Comparison of ENCODE assay signal across 21 cellular contexts in the genomic region with DNA sequence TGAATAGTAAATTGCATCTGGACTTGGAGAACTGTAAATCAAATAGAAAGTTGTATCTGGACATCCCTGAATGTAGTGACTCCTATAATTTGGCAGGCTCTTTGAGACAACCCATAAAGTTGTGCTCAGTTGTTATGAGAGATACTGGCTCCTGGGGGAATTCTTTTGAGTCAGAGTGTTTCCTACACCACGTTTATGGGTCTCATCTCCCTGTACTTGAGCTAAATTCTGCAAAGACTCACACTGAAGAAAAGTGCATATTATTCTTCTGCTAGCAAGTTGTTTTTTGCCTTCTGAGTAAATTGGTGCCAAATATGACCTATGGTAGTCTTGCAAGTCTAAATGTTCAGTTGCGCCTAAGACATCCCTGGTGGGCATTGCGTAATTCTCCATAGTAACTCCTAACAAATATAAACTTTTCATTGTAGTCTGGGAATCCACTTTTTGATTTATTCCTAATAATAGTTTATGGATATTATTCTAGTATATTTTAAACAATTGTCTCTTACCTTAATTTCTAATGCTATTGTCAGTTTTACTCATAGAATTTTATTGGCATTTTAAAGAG. TPM values are rescaled to one million over a fixed set of nuclear protein-coding genes. Genes with fewer than 3 reads are reported as not detected.
"Had no signal": no experiment of that assay in that cellular context is flagged by ENCODE, and none has a peak within 500 bp of the region (broad histone marks: within the 10 kb centered on the region; RNA-seq: fewer than 3 reads in every experiment).

No MANE protein-coding gene starts in this region.

- H3K27ac Mint-ChIP-seq: activated naive CD4-positive, alpha-beta T cell treated with anti-CD3 and anti-CD28 coated beads, Interleukin-2, amount 50 U/mL, for 24 hours; neural progenitor cell; stimulated activated memory B cell treated with anti-CD40 and anti-IgM and Interleukin-4, amounts not matched to agents 10 μg/mL and 1 μg/mL and 100 μg/mL, for 72 hours had no signal

- ATAC-seq: activated CD4-positive, CD25-positive, alpha-beta regulatory T cell treated with anti-CD3 and anti-CD28 coated beads, Interleukin-2, amount 50 U/mL, for 24 hours; body of pancreas; stimulated activated memory B cell treated with anti-CD40 and anti-IgM and Interleukin-4, amounts not matched to agents 10 μg/mL and 1 μg/mL and 100 μg/mL, for 72 hours had no signal

- DNase-seq: activated CD4-positive, alpha-beta T cell treated with anti-CD3 and anti-CD28 coated beads, Interleukin-2, amount 50 U/mL, for 4 hours; activated effector memory CD4-positive, alpha-beta T cell treated with Interleukin-2 at 50 U/mL for 16 hours; activated T-cell treated with anti-CD3 and anti-CD28 coated beads, Interleukin-2, amount 50 U/mL, for 1 hour; amniotic stem cell; body of pancreas; dorsolateral prefrontal cortex; midbrain; spleen; stimulated activated CD4-positive, alpha-beta T cell treated with anti-CD3 and anti-CD28 coated beads, Interleukin-1b, Interleukin-23, amount 100 ng/mL, for 48 hours had no signal

- H3K27me3 ChIP-seq: body of pancreas, neural progenitor cell, right atrium auricular region, tibial nerve had no signal

- H3K36me3 ChIP-seq: neural progenitor cell, right atrium auricular region, spleen, tibial nerve had no signal

- H3K36me3 Mint-ChIP-seq: activated naive CD4-positive, alpha-beta T cell treated with anti-CD3 and anti-CD28 coated beads, Interleukin-2, amount 50 U/mL, for 24 hours had no signal

- H3K4me3 ChIP-seq: body of pancreas, dorsolateral prefrontal cortex, neural progenitor cell, right atrium auricular region, spleen, tibial nerve had no signal

- H3K27ac ChIP-seq: body of pancreas, dorsolateral prefrontal cortex, neural progenitor cell, parathyroid adenoma, right atrium auricular region, spleen, tibial nerve had no signal

- H3K4me3 Mint-ChIP-seq: activated naive CD4-positive, alpha-beta T cell treated with anti-CD3 and anti-CD28 coated beads, Interleukin-2, amount 50 U/mL, for 24 hours; neural progenitor cell; stimulated activated memory B cell treated with anti-CD40 and anti-IgM and Interleukin-4, amounts not matched to agents 10 μg/mL and 1 μg/mL and 100 μg/mL, for 72 hours had no signal

- H3K9me3 Mint-ChIP-seq: activated naive CD4-positive, alpha-beta T cell treated with anti-CD3 and anti-CD28 coated beads, Interleukin-2, amount 50 U/mL, for 24 hours; neural progenitor cell; stimulated activated memory B cell treated with anti-CD40 and anti-IgM and Interleukin-4, amounts not matched to agents 10 μg/mL and 1 μg/mL and 100 μg/mL, for 72 hours had no signal

- H3K4me1 ChIP-seq: parathyroid adenoma had no signal

- H3K9me3 ChIP-seq: body of pancreas, right atrium auricular region, spleen, tibial nerve had no signal

RNA-seq across cellular contexts. Expression of a gene that starts 10.4 kb away (rescaled TPM):
- total RNA-seq: body of pancreas; dorsolateral prefrontal cortex; kidney epithelial cell; liver; right atrium auricular region; spleen; subcutaneous adipose tissue; T-helper 2 cell treated with Interferon-gamma antibody and Interleukin-4, amounts not matched to agents 100 ng/mL and 5 ng/mL, for 36 hours; tibial nerve had no signal
- polyA plus RNA-seq: esophagus, liver, spleen had no signal

RNA-seq across cellular contexts. Expression of a gene that starts 38.9 kb away (rescaled TPM):
- total RNA-seq: liver; right atrium auricular region; subcutaneous adipose tissue; T-helper 2 cell treated with Interferon-gamma antibody and Interleukin-4, amounts not matched to agents 100 ng/mL and 5 ng/mL, for 36 hours; tibial nerve had no signal
- polyA plus RNA-seq: esophagus, liver, spleen had no signal

RNA-seq across cellular contexts. Expression of a gene that starts 54.8 kb away (rescaled TPM):
- total RNA-seq: body of pancreas; dorsolateral prefrontal cortex; kidney epithelial cell; liver; right atrium auricular region; spleen; subcutaneous adipose tissue; T-helper 2 cell treated with Interferon-gamma antibody and Interleukin-4, amounts not matched to agents 100 ng/mL and 5 ng/mL, for 36 hours; tibial nerve had no signal
- polyA plus RNA-seq: esophagus, liver, spleen had no signal
